17 cellular contexts compared by ENCODE assay signal in genomic region chr6:117489003-117489402, GRCh38. TPM values are rescaled to one million over a fixed set of nuclear protein-coding genes. Genes with fewer than 3 reads are reported as not detected.
A peak's percentile ranks its signal among the peaks of the same experiment; 100 is the strongest.
DNase-seq lines count a peak whose midpoint lies in the region; ATAC-seq and TF ChIP-seq lines count a peak whose summit lies in the region.
"Had no signal": no experiment of that assay in that cellular context is flagged by ENCODE, and none has a peak within 500 bp of the region (broad histone marks: within the 10 kb centered on the region; RNA-seq: fewer than 3 reads in every experiment).

No MANE protein-coding gene starts in this region.

- H3F3A ChIP-seq in SK-N-SH (replicated peaks; ENCODE audit: insufficient read depth), result peaks cover 63% of the 10 kb centered on the region

- no peak overlapping the region for H2AK5ac ChIP-seq in mesenchymal stem cell (ENCODE audit: low read length, severe bottlenecking)

- TF ChIP-seq CTCF in SK-N-SH (IDR thresholded peaks at IDR 0.05) (no peak), RWPE2 (IDR thresholded peaks at IDR 0.05; ENCODE audit: poor library complexity, severe bottlenecking) (no peak)

- H3K4me1 ChIP-seq in SK-N-SH (ENCODE audit: control insufficient read depth in 1 of 2, insufficient read depth in 2 of 2, low read depth in 1 of 2, low read length in 1 of 2) (peaks cover 0 to 28% of the 10 kb centered on the region in 2 experiments), RWPE2 (ENCODE audit: insufficient read depth, poor library complexity, severe bottlenecking) (peaks cover 52% of the 10 kb centered on the region), mesenchymal stem cell (ENCODE audit: control insufficient read depth, insufficient read depth, low read depth, low read length) (peaks cover 6% of the 10 kb centered on the region), HAP-1 (peaks cover 15% of the 10 kb centered on the region)
- H3K4me1 ChIP-seq: BLaER1 had no signal

- TF ChIP-seq RAD21 in SK-N-SH (IDR thresholded peaks at IDR 0.05; ENCODE audit: low read length), result no peak

- H3K27me3 ChIP-seq in SK-N-SH (ENCODE audit: insufficient read depth) (no peaks in the 10 kb centered on the region), RWPE2 (ENCODE audit: insufficient read depth, poor library complexity, severe bottlenecking) (no peaks in the 10 kb centered on the region), mesenchymal stem cell (ENCODE audit: control insufficient read depth in 1 of 2, insufficient read depth in 1 of 2, low read length in 2 of 2) (no peaks in the 10 kb centered on the region), HAP-1 (ENCODE audit: low read depth) (no peaks in the 10 kb centered on the region)

- H3K23ac ChIP-seq in mesenchymal stem cell (ENCODE audit: low read length in 2 of 2), result no peak overlapping the region

- no peak overlapping the region for H2BK120ac ChIP-seq in mesenchymal stem cell (ENCODE audit: low read depth, low read length)

- peak overlapping the region; percentile 14 for H4K91ac ChIP-seq in mesenchymal stem cell (ENCODE audit: low read length)

- peaks cover 0 to 44% of the 10 kb centered on the region in 2 experiments for H3K36me3 ChIP-seq in SK-N-SH (replicated peaks in 1 of 2; ENCODE audit: control insufficient read depth in 1 of 2, insufficient read depth in 2 of 2, low read length in 1 of 2)
- H3K36me3 ChIP-seq in RWPE2 (ENCODE audit: low read depth), result peaks cover 60% of the 10 kb centered on the region
- peaks cover 0 to 9% of the 10 kb centered on the region in 2 experiments for H3K36me3 ChIP-seq in mesenchymal stem cell (ENCODE audit: control insufficient read depth in 1 of 2, insufficient read depth in 2 of 2, low read depth in 1 of 2, low read length in 2 of 2)
- peaks cover 4% of the 10 kb centered on the region for H3K36me3 ChIP-seq in HAP-1 (replicated peaks)
- H3K36me3 ChIP-seq: BLaER1 had no signal

- 57% methylated on average over 2 of the region's 2 CpGs for WGBS in SK-N-SH (ENCODE audit: low lambda C conversion rate)
- 92% methylated on average over 2 of the region's 2 CpGs for WGBS in mesenchymal stem cell

- H3K4ac ChIP-seq in mesenchymal stem cell (ENCODE audit: low read depth in 1 of 2, low read length in 2 of 2), result peak overlapping the region in 1 of 2 experiments; percentile 9

- no peak overlapping the region for H3K14ac ChIP-seq in mesenchymal stem cell (ENCODE audit: low read length in 2 of 2)

- H3K27ac ChIP-seq in SK-N-SH (ENCODE audit: low read depth in 2 of 2, low read length in 1 of 2) (peak overlapping the region in 1 of 2 experiments; percentile 97; a peak in 2 of 4 replicates), RWPE2 (ENCODE audit: poor library complexity, severe bottlenecking) (peak overlapping the region; percentile 95), mesenchymal stem cell (ENCODE audit: low read length, poor library complexity, severe bottlenecking) (no peak overlapping the region)
- H3K27ac ChIP-seq: 22Rv1, BLaER1, HL-60 had no signal

- no peaks in the 10 kb centered on the region for H3K79me1 ChIP-seq in mesenchymal stem cell (replicated peaks; ENCODE audit: low read length, poor library complexity, severe bottlenecking)

- H2BK15ac ChIP-seq in mesenchymal stem cell (ENCODE audit: low read depth, poor library complexity, severe bottlenecking), result no peak overlapping the region

- H4K20me1 ChIP-seq in SK-N-SH (ENCODE audit: insufficient read depth), result no peaks in the 10 kb centered on the region
- H4K20me1 ChIP-seq: BLaER1 had no signal

- H2BK5ac ChIP-seq in mesenchymal stem cell (ENCODE audit: low read depth, low read length, poor library complexity, severe bottlenecking), result no peak overlapping the region

- H3K18ac ChIP-seq in mesenchymal stem cell (ENCODE audit: low read depth in 1 of 2, low read length in 2 of 2), result peak overlapping the region; percentile 37 to 40

- no peak overlapping the region for H2AFZ ChIP-seq in SK-N-SH (ENCODE audit: low read depth)
- no peak overlapping the region for H2AFZ ChIP-seq in mesenchymal stem cell (ENCODE audit: low read depth, low read length)

- no peaks in the 10 kb centered on the region for H3K9me2 ChIP-seq in SK-N-SH

- no peak overlapping the region for H3K4me3 ChIP-seq in SK-N-SH (ENCODE audit: low read depth in 2 of 2, low read length in 1 of 2)
- no peak overlapping the region for H3K4me3 ChIP-seq in RWPE2 (ENCODE audit: severe bottlenecking)
- no peak overlapping the region for H3K4me3 ChIP-seq in mesenchymal stem cell (ENCODE audit: insufficient read depth in 1 of 2, low read depth in 1 of 2, low read length in 2 of 2)
- H3K4me3 ChIP-seq in HAP-1, result no peak overlapping the region
- H3K4me3 ChIP-seq: BLaER1, GM12878 had no signal

- POLR2A ChIA-PET in SK-N-SH (lab: Yijun Ruan, JAX), result no interaction called here

- H3K9me3 ChIP-seq in SK-N-SH (no peaks in the 10 kb centered on the region), RWPE2 (ENCODE audit: severe bottlenecking) (no peaks in the 10 kb centered on the region), mesenchymal stem cell (ENCODE audit: control insufficient read depth, low read length) (no peaks in the 10 kb centered on the region), HAP-1 (no peaks in the 10 kb centered on the region; the same call in 1 of the 2 replicates)
- H3K9me3 ChIP-seq: BLaER1 had no signal

- H2BK12ac ChIP-seq in mesenchymal stem cell (ENCODE audit: low read length in 2 of 2), result peak overlapping the region in 1 of 2 experiments; percentile 10

- CTCF ChIA-PET in SK-N-SH (lab: Yijun Ruan, JAX), result interaction anchor here (1.7 kb wide), 1 partner anchor 39 kb away, joined by 7 read pairs; no protein-coding TSS in a partner anchor

- in situ Hi-C loops in HAP-1 (cut with MboI; ENCODE audit: low sequenced_read_pairs), result no loop called here

- no peak overlapping the region for H3K9ac ChIP-seq in SK-N-SH
- H3K9ac ChIP-seq in mesenchymal stem cell (ENCODE audit: low read length), result no peak overlapping the region
- H3K9ac ChIP-seq: BLaER1 had no signal

- H4K8ac ChIP-seq in mesenchymal stem cell (ENCODE audit: low read length), result peak overlapping the region; percentile 3

- ATAC-seq in SK-N-SH treated with all-trans-retinoic acid at 6 μM for 48 hours, result no peak
- no peak for ATAC-seq in RWPE2 (ENCODE audit: low read depth)
- ATAC-seq: GM12878 had no signal

- DNase-seq in SK-N-SH, result no peak
- no peak for DNase-seq in RWPE2 (ENCODE audit: low spot score)
- DNase-seq in mesenchymal stem cell, result no peak
- no peak for DNase-seq in HUDEP-2 (lab: John Stamatoyannopoulos, UW; ENCODE audit: unreplicated experiment in 76 of 76)
- DNase-seq in HAP-1 (ENCODE audit: low spot score in 2 of 2), result no peak
- no peak for DNase-seq in activated CD8-positive, alpha-beta memory T cell treated with anti-CD3 and anti-CD28 coated beads, Interleukin-2, amount 50 U/mL, for 4 hours
- DNase-seq: Calu3; CD4-positive, alpha-beta memory T cell; DMS53; DND-41; EL; H9 had no signal

- H3K4me2 ChIP-seq in SK-N-SH (0 out of 2 replicates have a peak overlapping the region, but pooled peaks have one; percentile 22), mesenchymal stem cell (ENCODE audit: low read length, poor library complexity, severe bottlenecking) (no peak overlapping the region)
- H3K4me2 ChIP-seq: BLaER1 had no signal

- peaks cover 100% of the 10 kb centered on the region for H3K79me2 ChIP-seq in SK-N-SH (ENCODE audit: insufficient read depth)

- TF ChIP-seq EP300 in SK-N-SH (IDR thresholded peaks at IDR 0.05; ENCODE audit: borderline replicate concordance in 1 of 2, low read depth in 1 of 2, low read length in 1 of 2), result no peak

TF ChIP-seq in SK-N-SH, 30 proteins besides CTCF, POLR2A, EP300 and RAD21 (continues in another document):
- TF ChIP-seq MXI1 (IDR thresholded peaks at IDR 0.05; ENCODE audit: low read depth, low read length) (no peak), RCOR1 (IDR thresholded peaks at IDR 0.05; ENCODE audit: low read length) (no peak), NFIC (IDR thresholded peaks at IDR 0.05; ENCODE audit: borderline replicate concordance) (no peak)
- TF ChIP-seq, protein P1, sequence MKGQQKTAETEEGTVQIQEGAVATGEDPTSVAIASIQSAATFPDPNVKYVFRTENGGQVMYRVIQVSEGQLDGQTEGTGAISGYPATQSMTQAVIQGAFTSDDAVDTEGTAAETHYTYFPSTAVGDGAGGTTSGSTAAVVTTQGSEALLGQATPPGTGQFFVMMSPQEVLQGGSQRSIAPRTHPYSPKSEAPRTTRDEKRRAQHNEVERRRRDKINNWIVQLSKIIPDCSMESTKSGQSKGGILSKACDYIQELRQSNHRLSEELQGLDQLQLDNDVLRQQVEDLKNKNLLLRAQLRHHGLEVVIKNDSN (IDR thresholded peaks at IDR 0.05; ENCODE audit: borderline replicate concordance, low read depth), result no peak

TF ChIP-seq in SK-N-SH treated with all-trans-retinoic acid at 6 μM for 48 hours, 23 proteins besides CTCF, POLR2A, EP300 and RAD21 (continues in another document):
- TF ChIP-seq CREB5 (CRISPR knock-in tag; IDR thresholded peaks at IDR 0.05; ENCODE audit: low read depth) (no peak), CSRNP3 (CRISPR knock-in tag; IDR thresholded peaks at IDR 0.05) (no peak), ZNF8 (CRISPR knock-in tag; IDR thresholded peaks at IDR 0.05) (no peak), ISL1 (CRISPR knock-in tag; IDR thresholded peaks at IDR 0.05) (no peak)

RNA-seq across cellular contexts. Expression of gene DCBLD1, which starts 6.5 kb away (rescaled TPM):
- 82.2 and 91.5 TPM in 2 replicates for polyA plus RNA-seq in SK-N-SH (2012; rRNA removed)
- polyA plus RNA-seq in SK-N-SH (2012; cell fraction: cytosol; rRNA removed), result 82.3 and 82.9 TPM in 2 replicates
- polyA plus RNA-seq in SK-N-SH (2012; cell fraction: nucleus; rRNA removed), result 97.1 and 145 TPM in 2 replicates
- polyA plus RNA-seq in mesenchymal stem cell (2013, experiment 1 of 2), result 58.0 TPM
- polyA plus RNA-seq in mesenchymal stem cell (2013, experiment 2 of 2), result 59.6 TPM
